1 cellular context compared by ENCODE assay signal in genomic region chr12:108855284-108856169, GRCh38.
TF ChIP-seq lines count a peak whose summit lies in the region.

No MANE protein-coding gene starts in this region.

TF ChIP-seq in K562, 482 proteins besides CTCF, POLR2A, EP300 and RAD21 (continued from another document and continues in another):
- TF ChIP-seq SMC3 (conservative IDR thresholded peaks at IDR 0.05; ENCODE audit: insufficient read depth, low read depth, low read length): no peak
- no peak for TF ChIP-seq ZNF140 (CRISPR knock-in tag; IDR thresholded peaks at IDR 0.05)
- TF ChIP-seq KLF1 (tag; IDR thresholded peaks at IDR 0.05): no peak
- no peak for TF ChIP-seq ZNF764 (CRISPR knock-in tag; IDR thresholded peaks at IDR 0.05; ENCODE audit: low read depth)
- TF ChIP-seq NEUROD1 (IDR thresholded peaks at IDR 0.05; ENCODE audit: borderline replicate concordance, low read depth, low read length, partially characterized antibody): peak; percentile 88
- TF ChIP-seq FOXJ2 (tag; IDR thresholded peaks at IDR 0.05): no peak
- no peak for TF ChIP-seq MCM2 (IDR thresholded peaks at IDR 0.05; ENCODE audit: low read depth)
- peak; percentile 22; the same call in 1 of the 2 replicates for TF ChIP-seq ARID3A (IDR thresholded peaks at IDR 0.05; ENCODE audit: borderline replicate concordance, low read depth, low read length)
- TF ChIP-seq ATF4 (CRISPR knock-in tag; IDR thresholded peaks at IDR 0.05): peak; percentile 33; the same call in 1 of the 2 replicates
- TF ChIP-seq FOXK2 (conservative IDR thresholded peaks at IDR 0.05 in 1 of 2, IDR thresholded peaks at IDR 0.05 in 1 of 2; ENCODE audit: low read depth in 2 of 2): peak; percentile 64 to 71; a peak in 3 of 4 replicates
- peak; percentile 92 to 94 for TF ChIP-seq KDM1A (IDR thresholded peaks at IDR 0.05)
- no peak for TF ChIP-seq NR1H2 (CRISPR knock-in tag; IDR thresholded peaks at IDR 0.05)
- TF ChIP-seq CBFA2T2 (conservative IDR thresholded peaks at IDR 0.05): peak; percentile 96
- 0 out of 2 replicates have a peak, but pooled peaks have one; percentile 29 for TF ChIP-seq ZNF584 (CRISPR knock-in tag; IDR thresholded peaks at IDR 0.05; ENCODE audit: low read depth)
- no peak for TF ChIP-seq POLR3G (IDR thresholded peaks at IDR 0.05; ENCODE audit: extremely low read depth, insufficient read length, insufficient replicate concordance)
- no peak for TF ChIP-seq IRF2 (CRISPR knock-in tag; IDR thresholded peaks at IDR 0.05)
- TF ChIP-seq HNRNPH1 (optimal IDR thresholded peaks at IDR 0.05; ENCODE audit: low read depth, low read length): no peak
- TF ChIP-seq PRDM10 (IDR thresholded peaks at IDR 0.05; ENCODE audit: partially characterized antibody): peak; percentile 77
- TF ChIP-seq RBM15 (IDR thresholded peaks at IDR 0.05; ENCODE audit: insufficient read depth, low read length): no peak
- peak; percentile 48; the same call in 1 of the 2 replicates for TF ChIP-seq CXXC5 (CRISPR knock-in tag; IDR thresholded peaks at IDR 0.05)
- TF ChIP-seq ZFP1 (CRISPR knock-in tag; IDR thresholded peaks at IDR 0.05): no peak
- peak; percentile 89; the same call in 1 of the 2 replicates for TF ChIP-seq SMARCC2 (IDR thresholded peaks at IDR 0.05; ENCODE audit: low read depth)
- no peak for TF ChIP-seq NR3C1 (CRISPR knock-in tag; IDR thresholded peaks at IDR 0.05)
- TF ChIP-seq POLR2AphosphoS2 (IDR thresholded peaks at IDR 0.05; ENCODE audit: low read length): no peak
- peak; percentile 65 for TF ChIP-seq ATF7 (IDR thresholded peaks at IDR 0.05)
- TF ChIP-seq SAFB2 (IDR thresholded peaks at IDR 0.05; ENCODE audit: borderline replicate concordance, low read depth, low read length, severe bottlenecking): no peak
- no peak for TF ChIP-seq SIRT6 (IDR thresholded peaks at IDR 0.05; ENCODE audit: low read depth, low read length)
- TF ChIP-seq THRA (IDR thresholded peaks at IDR 0.05): 0 out of 2 replicates have a peak, but pooled peaks have one; percentile 36
- TF ChIP-seq CEBPZ (IDR thresholded peaks at IDR 0.05; ENCODE audit: borderline replicate concordance, low read depth, low read length): no peak
- peak; percentile 56 to 81; a peak in 3 of 4 replicates for TF ChIP-seq MAZ (CRISPR knock-in tag; conservative IDR thresholded peaks at IDR 0.05 in 1 of 2, IDR thresholded peaks at IDR 0.05 in 1 of 2)
- TF ChIP-seq MLLT1 (IDR thresholded peaks at IDR 0.05): peak in 1 of 2 experiments; percentile 58; a peak in 2 of 4 replicates
- TF ChIP-seq HNRNPL (IDR thresholded peaks at IDR 0.05; ENCODE audit: low read depth, low read length): no peak
- no peak for TF ChIP-seq ZNF445 (CRISPR knock-in tag; IDR thresholded peaks at IDR 0.05; ENCODE audit: low read depth)
- peak; percentile 82 for TF ChIP-seq CTBP1 (IDR thresholded peaks at IDR 0.05; ENCODE audit: borderline replicate concordance)
- TF ChIP-seq ZFP36 (IDR thresholded peaks at IDR 0.05; ENCODE audit: low read depth, low read length, partially characterized antibody): peak; percentile 11
- TF ChIP-seq HDAC2 (IDR thresholded peaks at IDR 0.05): peak; percentile 77; the same call in 1 of the 2 replicates
- no peak for TF ChIP-seq CBX1 (IDR thresholded peaks at IDR 0.05; ENCODE audit: low read depth)
- no peak for TF ChIP-seq RBM17 (IDR thresholded peaks at IDR 0.05; ENCODE audit: borderline replicate concordance, low read depth, low read length)
- no peak for TF ChIP-seq HOXB6 (CRISPR knock-in tag; IDR thresholded peaks at IDR 0.05; ENCODE audit: borderline replicate concordance)
- TF ChIP-seq ZNF134 (CRISPR knock-in tag; conservative IDR thresholded peaks at IDR 0.05): no peak
- no peak for TF ChIP-seq U2AF1 (optimal IDR thresholded peaks at IDR 0.05; ENCODE audit: low read depth, low read length)
- TF ChIP-seq MAFG (tag; conservative IDR thresholded peaks at IDR 0.05): no peak
- TF ChIP-seq ZNF212 (CRISPR knock-in tag; IDR thresholded peaks at IDR 0.05): no peak
- TF ChIP-seq ZNF583 (CRISPR knock-in tag; IDR thresholded peaks at IDR 0.05): no peak
- peak in 1 of 2 experiments; percentile 14; a peak in 1 of 4 replicates for TF ChIP-seq NRF1 (conservative IDR thresholded peaks at IDR 0.05 in 1 of 2, IDR thresholded peaks at IDR 0.05 in 1 of 2)
- TF ChIP-seq IRF1 (CRISPR knock-in tag; IDR thresholded peaks at IDR 0.05; ENCODE audit: borderline replicate concordance): no peak
- no peak for TF ChIP-seq MCM7 (IDR thresholded peaks at IDR 0.05)
- TF ChIP-seq SIN3B (IDR thresholded peaks at IDR 0.05; ENCODE audit: low read depth): no peak
- no peak for TF ChIP-seq FOS (IDR thresholded peaks at IDR 0.05; ENCODE audit: extremely low read depth, insufficient read length)
- TF ChIP-seq ZBTB49 (CRISPR knock-in tag; IDR thresholded peaks at IDR 0.05; ENCODE audit: borderline replicate concordance): no peak
- TF ChIP-seq ZNF146 (CRISPR knock-in tag; IDR thresholded peaks at IDR 0.05; ENCODE audit: unreplicated experiment): no peak
